In the genomic region with DNA sequence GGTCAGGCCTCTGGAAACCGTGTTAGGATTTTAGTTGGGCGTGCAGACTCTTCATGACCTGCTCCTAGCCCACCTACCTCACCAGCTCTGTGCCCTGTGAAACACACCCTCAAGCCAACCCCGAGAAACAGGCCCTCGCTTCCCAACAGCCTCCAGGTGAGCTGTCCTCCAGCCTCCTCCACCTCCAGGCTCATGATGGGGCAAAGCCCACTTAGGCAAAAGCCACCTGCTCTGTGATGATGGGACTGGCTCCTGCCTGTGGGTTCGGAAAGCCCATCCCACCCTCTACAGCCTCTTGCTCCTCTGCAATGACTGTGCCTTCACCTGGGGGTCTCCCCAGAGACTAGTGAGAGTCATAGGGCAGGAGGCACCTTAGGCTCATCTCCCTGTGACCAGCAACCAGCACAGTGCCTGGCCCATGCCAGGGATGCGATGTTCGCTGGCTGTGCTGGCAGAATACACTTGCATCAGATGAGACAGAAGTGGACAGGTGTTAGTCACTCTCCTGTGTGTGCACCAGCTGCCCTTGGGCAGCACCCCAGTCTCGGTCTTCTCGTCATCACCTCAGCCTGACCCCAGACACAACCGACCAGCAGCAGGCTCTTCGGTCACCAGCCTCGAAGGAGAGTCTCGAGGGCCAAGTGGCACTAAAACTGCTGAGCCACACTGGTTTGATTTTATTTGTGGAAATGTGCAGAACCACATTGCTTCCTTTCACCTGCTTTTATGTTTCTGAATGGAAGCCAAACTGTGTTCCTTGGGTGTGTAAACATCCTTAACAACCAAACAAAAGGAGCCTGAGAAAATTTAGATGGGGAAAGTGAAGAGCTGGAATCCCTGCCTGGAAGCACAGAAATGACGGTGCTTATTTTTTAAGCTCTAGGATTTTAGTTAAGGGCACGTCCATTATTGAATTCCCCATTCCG, we compare ENCODE assay signal across 19 cellular contexts. TPM values are rescaled to one million over a fixed set of nuclear protein-coding genes. Genes with fewer than 3 reads are reported as not detected.
DNase-seq lines count a peak whose midpoint lies in the region; ATAC-seq and TF ChIP-seq lines count a peak whose summit lies in the region.
"Had no signal": no experiment of that assay in that cellular context is flagged by ENCODE, and none has a peak within 500 bp of the region (broad histone marks: within the 10 kb centered on the region; RNA-seq: fewer than 3 reads in every experiment).

No MANE protein-coding gene starts in this region.

- H3K4me3 ChIP-seq in left ventricle myocardium inferior (peak overlapping the region; percentile 42), WERI-Rb-1 (ENCODE audit: low read depth, low read length) (no peak overlapping the region)
- H3K4me3 ChIP-seq: body of pancreas, lower lobe of right lung had no signal

- peak overlapping the region; percentile 87 for H3K27ac Mint-ChIP-seq in osteocyte (ENCODE audit: unreplicated experiment)
- H3K27ac Mint-ChIP-seq in activated CD4-positive, alpha-beta memory T cell treated with anti-CD3 and anti-CD28 coated beads for 36 hours, result no peak overlapping the region
- H3K27ac Mint-ChIP-seq: T-helper 2 cell treated with Interferon-gamma antibody and Interleukin-4, amounts not matched to agents 5 μg/mL and 100 μg/mL, for 36 hours had no signal

- H3K27ac ChIP-seq in left ventricle myocardium inferior (replicated peaks) (peak overlapping the region; percentile 93), caudate nucleus (ENCODE audit: low read depth, low read length) (peak overlapping the region; percentile 37), WERI-Rb-1 (no peak overlapping the region)
- H3K27ac ChIP-seq: body of pancreas, lower lobe of right lung had no signal

- H3K9me3 ChIP-seq in left ventricle myocardium inferior (replicated peaks), result no peaks in the 10 kb centered on the region
- no peaks in the 10 kb centered on the region for H3K9me3 ChIP-seq in WERI-Rb-1 (ENCODE audit: severe bottlenecking)
- H3K9me3 ChIP-seq: body of pancreas, Caco-2, lower lobe of right lung had no signal

- H3K27me3 Mint-ChIP-seq in osteocyte (ENCODE audit: unreplicated experiment), result no peaks in the 10 kb centered on the region
- peaks cover 13% of the 10 kb centered on the region for H3K27me3 Mint-ChIP-seq in activated CD4-positive, alpha-beta memory T cell treated with anti-CD3 and anti-CD28 coated beads for 36 hours

- no peak for ATAC-seq in Right ventricle myocardium superior (ENCODE audit: poor library complexity)
- no peak for ATAC-seq in HG03045 (IDR thresholded peaks at IDR 0.05; ENCODE audit: unreplicated experiment)
- ATAC-seq: body of pancreas; naive thymus-derived CD8-positive, alpha-beta T cell had no signal

- H3K36me3 ChIP-seq in left ventricle myocardium inferior (peaks cover 25% of the 10 kb centered on the region), WERI-Rb-1 (peaks cover 10% of the 10 kb centered on the region)

- CTCF ChIA-PET in activated CD4-positive, alpha-beta memory T cell treated with anti-CD3 and anti-CD28 coated beads for 36 hours (lab: Charles Lee), result interaction anchor here (0.9 to 10.3 kb wide), 11 partner anchors 9 to 267 kb away, joined by 3 to 98 read pairs (median 17); a partner anchor contains a TSS

- peaks cover 32% of the 10 kb centered on the region for H3K36me3 Mint-ChIP-seq in osteocyte (ENCODE audit: unreplicated experiment)
- no peaks in the 10 kb centered on the region for H3K36me3 Mint-ChIP-seq in activated CD4-positive, alpha-beta memory T cell treated with anti-CD3 and anti-CD28 coated beads for 36 hours
- H3K36me3 Mint-ChIP-seq: naive thymus-derived CD8-positive, alpha-beta T cell had no signal

- peaks cover 94% of the 10 kb centered on the region for H3K4me1 ChIP-seq in left ventricle myocardium inferior

- H3K27me3 ChIP-seq in left ventricle myocardium inferior (ENCODE audit: low read depth), result no peaks in the 10 kb centered on the region
- no peaks in the 10 kb centered on the region for H3K27me3 ChIP-seq in WERI-Rb-1 (ENCODE audit: insufficient read depth, low read depth, severe bottlenecking)
- H3K27me3 ChIP-seq: body of pancreas had no signal

- H3K4me1 Mint-ChIP-seq in osteocyte (ENCODE audit: unreplicated experiment), result peaks cover 90% of the 10 kb centered on the region
- peaks cover 12% of the 10 kb centered on the region for H3K4me1 Mint-ChIP-seq in activated CD4-positive, alpha-beta memory T cell treated with anti-CD3 and anti-CD28 coated beads for 36 hours (ENCODE audit: low read depth)

- DNase-seq in left ventricle myocardium inferior (no peak), Right ventricle myocardium superior (no peak), caudate nucleus (lab: John Stamatoyannopoulos, UW) (no peak), osteocyte (ENCODE audit: extremely low spot score, unreplicated experiment) (no peak), WERI-Rb-1 (no peak), SHP77 treated with DMSO at 0.1 percent for 48 hours (lab: John Stamatoyannopoulos, UW) (no peak)
- no peak for DNase-seq in activated CD4-positive, alpha-beta memory T cell treated with anti-CD3 and anti-CD28 coated beads for 36 hours
- DNase-seq: activated CD8-positive, alpha-beta memory T cell treated with anti-CD3 and anti-CD28 coated beads, Interleukin-2, amount 50 U/mL, for 4 hours; activated naive CD4-positive, alpha-beta T cell treated with Interleukin-2 at 50 U/mL for 16 hours; body of pancreas; Caco-2; GF-D8; lower lobe of right lung; naive thymus-derived CD8-positive, alpha-beta T cell; NCI-H2107; stimulated activated CD4-positive, alpha-beta T cell treated with anti-CD3 and anti-CD28 coated beads, Interleukin-2, amount 100 ng/mL, for 48 hours; stimulated activated CD8-positive, alpha-beta memory T cell treated with anti-CD3 and anti-CD28 coated beads, Interleukin-4, amount 100 ng/mL, for 48 hours had no signal

- peak overlapping the region; percentile 34 for H3K4me3 Mint-ChIP-seq in osteocyte (ENCODE audit: unreplicated experiment)
- H3K4me3 Mint-ChIP-seq in activated CD4-positive, alpha-beta memory T cell treated with anti-CD3 and anti-CD28 coated beads for 36 hours, result no peak overlapping the region
- H3K4me3 Mint-ChIP-seq: T-helper 2 cell treated with Interferon-gamma antibody and Interleukin-4, amounts not matched to agents 5 μg/mL and 100 μg/mL, for 36 hours had no signal

- intact Hi-C loops in left ventricle myocardium inferior (cut with micrococcal nuclease), result loop anchor here (5.0 to 10.0 kb wide), 2 partner anchors 144 to 246 kb away; no protein-coding TSS in a partner anchor
- intact Hi-C loops in Right ventricle myocardium superior (cut with DNase I), result loop anchor here (5.0 kb wide), 1 partner anchor 251 kb away; no protein-coding TSS in a partner anchor
- intact Hi-C loops in activated CD4-positive, alpha-beta memory T cell treated with anti-CD3 and anti-CD28 coated beads for 36 hours (cut with micrococcal nuclease), result no loop called here

- POLR2A ChIA-PET in activated CD4-positive, alpha-beta memory T cell treated with anti-CD3 and anti-CD28 coated beads for 36 hours (lab: Charles Lee), result interaction anchor here (1.7 kb wide), 1 partner anchor 192 kb away, joined by 3 read pairs; no protein-coding TSS in a partner anchor

- no peaks in the 10 kb centered on the region for H3K9me3 Mint-ChIP-seq in osteocyte (ENCODE audit: unreplicated experiment)
- H3K9me3 Mint-ChIP-seq in activated CD4-positive, alpha-beta memory T cell treated with anti-CD3 and anti-CD28 coated beads for 36 hours, result no peaks in the 10 kb centered on the region
- H3K9me3 Mint-ChIP-seq: naive thymus-derived CD8-positive, alpha-beta T cell; T-helper 2 cell treated with Interferon-gamma antibody and Interleukin-4, amounts not matched to agents 5 μg/mL and 100 μg/mL, for 36 hours had no signal

- TF ChIP-seq CTCF in left ventricle myocardium inferior (IDR thresholded peaks at IDR 0.05; ENCODE audit: borderline replicate concordance), result no peak
- TF ChIP-seq CTCF in osteocyte (IDR thresholded peaks at IDR 0.05), result no peak
- no peak for TF ChIP-seq CTCF in WERI-Rb-1 (IDR thresholded peaks at IDR 0.05; ENCODE audit: low read depth, low read length)

RNA-seq across cellular contexts. Expression of a gene that starts 10.7 kb away (rescaled TPM):
- 25.2 TPM for total RNA-seq in left ventricle myocardium inferior
- 24.3 TPM for total RNA-seq in Right ventricle myocardium superior
- total RNA-seq in osteocyte, result 129 and 131 TPM in 2 replicates
- 1 to 10 TPM; 3.9 to 4.8 TPM for total RNA-seq in activated CD4-positive, alpha-beta memory T cell treated with anti-CD3 and anti-CD28 coated beads for 36 hours
